In the genomic region with DNA sequence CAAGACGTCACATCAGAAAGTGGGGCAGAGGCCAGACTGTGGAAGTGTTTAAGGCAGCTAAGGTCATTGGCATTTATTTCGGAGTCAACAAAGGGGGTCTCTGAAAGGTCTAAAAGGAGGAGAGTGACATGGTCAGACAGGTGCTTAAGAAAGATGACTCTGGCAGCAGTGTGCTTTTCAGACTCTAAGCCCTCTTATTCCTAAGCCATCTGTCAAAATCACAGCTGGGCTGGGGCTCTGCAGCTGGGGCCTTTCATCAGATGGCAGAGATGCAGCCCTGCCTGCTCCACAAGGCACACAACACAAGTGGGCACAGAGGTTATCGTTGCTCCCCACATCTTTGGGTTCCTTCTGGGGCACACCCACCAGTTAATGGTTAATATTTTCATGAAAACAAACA, we compare ENCODE assay signal across 8 cellular contexts. TPM values are rescaled to one million over a fixed set of nuclear protein-coding genes. Genes with fewer than 3 reads are reported as not detected.
A peak's percentile ranks its signal among the peaks of the same experiment; 100 is the strongest.
DNase-seq lines count a peak whose midpoint lies in the region; ATAC-seq and TF ChIP-seq lines count a peak whose summit lies in the region.

No MANE protein-coding gene starts in this region.

- H3K27ac ChIP-seq in SK-N-MC (peak overlapping the region; percentile 90; the same call in 1 of the 2 replicates), hepatocyte (peak overlapping the region; percentile 70)

- peaks cover 4% of the 10 kb centered on the region for H4K20me1 ChIP-seq in hepatocyte (ENCODE audit: insufficient read depth, poor library complexity, severe bottlenecking)

- peak overlapping the region; percentile 12 for H3K4me2 ChIP-seq in hepatocyte

- no peak for ATAC-seq in stimulated activated effector memory CD8-positive, alpha-beta T cell treated with anti-CD3 and anti-CD28 coated beads, Interleukin-12 subunit alpha, Interleukin-12 subunit beta, amount 100 ng/mL, for 72 hours
- ATAC-seq in HG03432 (IDR thresholded peaks at IDR 0.05; ENCODE audit: unreplicated experiment) = no peak

- no peaks in the 10 kb centered on the region for H3K9me3 Mint-ChIP-seq in IgD-negative memory B cell
- H3K9me3 Mint-ChIP-seq in stimulated activated effector memory CD8-positive, alpha-beta T cell treated with anti-CD3 and anti-CD28 coated beads, Interleukin-12 subunit alpha, Interleukin-12 subunit beta, amount 100 ng/mL, for 72 hours = no peaks in the 10 kb centered on the region

- peaks cover 13% of the 10 kb centered on the region for H3K36me3 Mint-ChIP-seq in IgD-negative memory B cell
- H3K36me3 Mint-ChIP-seq in stimulated activated effector memory CD8-positive, alpha-beta T cell treated with anti-CD3 and anti-CD28 coated beads, Interleukin-12 subunit alpha, Interleukin-12 subunit beta, amount 100 ng/mL, for 72 hours = peaks cover 72% of the 10 kb centered on the region

- WGBS in hepatocyte (ENCODE audit: low lambda C conversion rate, missing lambda C conversion rate) = 85% methylated on average over 3 of the region's 3 CpGs

- H3K27me3 Mint-ChIP-seq in IgD-negative memory B cell = no peaks in the 10 kb centered on the region

- peaks cover 13 to 19% (median 14%) of the 10 kb centered on the region in 3 donors for H3K4me1 Mint-ChIP-seq in IgD-negative memory B cell
- H3K4me1 Mint-ChIP-seq in stimulated activated effector memory CD8-positive, alpha-beta T cell treated with anti-CD3 and anti-CD28 coated beads, Interleukin-12 subunit alpha, Interleukin-12 subunit beta, amount 100 ng/mL, for 72 hours = peaks cover 25% of the 10 kb centered on the region

- H3K36me3 ChIP-seq in SK-N-MC (ENCODE audit: insufficient read depth, low read length) (peaks cover 34% of the 10 kb centered on the region), hepatocyte (replicated peaks; ENCODE audit: insufficient read depth, low read depth) (no peaks in the 10 kb centered on the region)

- no peak overlapping the region for H2AFZ ChIP-seq in hepatocyte

- TF ChIP-seq CTCF in hepatocyte (IDR thresholded peaks at IDR 0.05; ENCODE audit: poor library complexity) = no peak

- no peaks in the 10 kb centered on the region for H3K9me2 ChIP-seq in hepatocyte (replicated peaks; ENCODE audit: insufficient read depth)

- peaks cover 21% of the 10 kb centered on the region for H3K4me1 ChIP-seq in hepatocyte (ENCODE audit: insufficient read depth)

- H3K4me3 ChIP-seq in SK-N-MC (no peak overlapping the region), hepatocyte (no peak overlapping the region)

- H3K27ac Mint-ChIP-seq in IgD-negative memory B cell = peak overlapping the region; percentile 28 to 97 (median 94)
- H3K27ac Mint-ChIP-seq in stimulated activated effector memory CD8-positive, alpha-beta T cell treated with anti-CD3 and anti-CD28 coated beads, Interleukin-12 subunit alpha, Interleukin-12 subunit beta, amount 100 ng/mL, for 72 hours = peak overlapping the region; percentile 93

- no peak for DNase-seq in SK-N-MC (ENCODE audit: low read depth, low spot score)
- no peak for DNase-seq in hepatocyte (ENCODE audit: low spot score)
- DNase-seq in stimulated activated effector memory CD8-positive, alpha-beta T cell treated with anti-CD3 and anti-CD28 coated beads, Interleukin-12 subunit alpha, Interleukin-12 subunit beta, amount 100 ng/mL, for 72 hours (ENCODE audit: low spot score in 2 of 2) = no peak
- DNase-seq in activated effector memory CD4-positive, alpha-beta T cell treated with anti-CD3 and anti-CD28 coated beads, Interleukin-2, amount 50 U/mL, for 16 hours = no peak
- no peak for DNase-seq in NCI-H1436 (lab: John Stamatoyannopoulos, UW)
- DNase-seq in activated effector memory CD4-positive, alpha-beta T cell treated with Interleukin-2 at 50 U/mL for 16 hours = no peak

- no peaks in the 10 kb centered on the region for H3K27me3 ChIP-seq in hepatocyte

- H3K9ac ChIP-seq in SK-N-MC (ENCODE audit: insufficient read length) = no peak overlapping the region

- no peak overlapping the region for H3K4me3 Mint-ChIP-seq in IgD-negative memory B cell
- no peak overlapping the region for H3K4me3 Mint-ChIP-seq in stimulated activated effector memory CD8-positive, alpha-beta T cell treated with anti-CD3 and anti-CD28 coated beads, Interleukin-12 subunit alpha, Interleukin-12 subunit beta, amount 100 ng/mL, for 72 hours

- no peaks in the 10 kb centered on the region for H3K79me2 ChIP-seq in hepatocyte

- H3K9me3 ChIP-seq in SK-N-MC (ENCODE audit: low read depth, low read length) (no peaks in the 10 kb centered on the region), hepatocyte (ENCODE audit: low read depth) (no peaks in the 10 kb centered on the region)

RNA-seq across cellular contexts. Expression of a gene that starts 14.0 kb away (rescaled TPM):
- polyA plus RNA-seq in IgD-negative memory B cell = 0.73 TPM
- total RNA-seq in hepatocyte = 0.60 and 0.76 TPM in 2 replicates
- 1.3 and 1.4 TPM in 2 replicates for polyA plus RNA-seq in hepatocyte
